Comparison of ENCODE assay signal across 8 cellular contexts in the genomic region with DNA sequence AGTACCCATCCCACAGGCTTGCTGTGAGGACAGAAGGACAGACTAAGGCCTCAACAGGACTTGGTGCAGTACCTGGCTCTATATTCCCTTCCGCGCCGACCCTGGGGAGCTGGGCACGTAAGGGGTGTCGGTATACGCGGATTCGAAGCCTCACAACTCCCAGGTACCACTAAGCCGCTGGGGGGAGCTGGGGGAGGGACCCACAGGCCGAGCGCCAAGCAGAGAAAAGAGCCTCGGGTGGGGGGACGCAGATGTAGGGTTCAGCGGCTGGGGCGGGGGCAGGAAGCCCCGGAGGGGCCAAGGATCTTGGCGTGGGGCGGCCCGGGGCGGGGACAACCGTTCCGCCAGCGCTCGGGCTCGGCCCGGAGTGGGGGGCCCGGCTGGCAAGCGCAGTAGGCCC.
A peak's percentile ranks its signal among the peaks of the same experiment; 100 is the strongest.
DNase-seq lines count a peak whose midpoint lies in the region; ATAC-seq and TF ChIP-seq lines count a peak whose summit lies in the region.

No MANE protein-coding gene starts in this region.

- no peak for TF ChIP-seq POLR2A in heart left ventricle (IDR thresholded peaks at IDR 0.05)

- CTCF ChIA-PET in PC-9 (lab: Charles Lee): interaction anchor here (0.7 kb wide), 1 partner anchor 19 kb away, joined by 7 read pairs; no protein-coding TSS in a partner anchor
- CTCF ChIA-PET in activated naive CD4-positive, alpha-beta T cell treated with anti-CD3 and anti-CD28 coated beads, Interleukin-2, amount 10 ng/mL, durations not matched to agents 7 days and 5 days (lab: Charles Lee): interaction anchor here (1.0 to 2.4 kb wide), 10 partner anchors 10 to 362 kb away, joined by 3 to 16 read pairs (median 4); partner anchors contain the start of genes ZNF777 and ZNF783

- H3K4me1 ChIP-seq in PC-9 (replicated peaks; ENCODE audit: insufficient read depth): peaks cover 21% of the 10 kb centered on the region
- peaks cover 0 to 30% (median 21%) of the 10 kb centered on the region in 12 donors for H3K4me1 ChIP-seq in heart left ventricle

- peak overlapping the region; percentile 99 for H2AFZ ChIP-seq in PC-9

- H3F3A ChIP-seq in PC-9 (ENCODE audit: insufficient read depth, low read depth): peaks cover 3% of the 10 kb centered on the region; the same call in 1 of the 2 replicates

- 0 to 3% (median 1%) methylated on average over 5 to 28 of the region's 28 CpGs for WGBS in heart left ventricle, 4 donors

- H3K4me2 ChIP-seq in PC-9: peak overlapping the region; percentile 94

- ATAC-seq in HG02642 (IDR thresholded peaks at IDR 0.05; ENCODE audit: poor library complexity, unreplicated experiment): peak; percentile 27
- ATAC-seq in heart left ventricle: peak in 3 of 4 donors; percentile 3 to 19 (median 4)
- no peak for ATAC-seq in HG02970 (IDR thresholded peaks at IDR 0.05; ENCODE audit: low FRiP score, unreplicated experiment)

- peaks cover 28% of the 10 kb centered on the region for H3K79me2 ChIP-seq in PC-9 (ENCODE audit: low read depth)

- peaks cover 34% of the 10 kb centered on the region for H3K27me3 Mint-ChIP-seq in activated naive CD4-positive, alpha-beta T cell treated with anti-CD3 and anti-CD28 coated beads, Interleukin-2, amount 10 ng/mL, durations not matched to agents 7 days and 5 days

- no peaks in the 10 kb centered on the region for H3K9me3 Mint-ChIP-seq in activated naive CD4-positive, alpha-beta T cell treated with anti-CD3 and anti-CD28 coated beads, Interleukin-2, amount 10 ng/mL, durations not matched to agents 7 days and 5 days

- H3K27me3 ChIP-seq in PC-9 (ENCODE audit: insufficient read depth, low read depth): 0 out of 2 replicates have a peak, but pooled peaks cover 4% of the 10 kb centered on the region
- no peaks in the 10 kb centered on the region for H3K27me3 ChIP-seq in heart left ventricle

- H3K9me3 ChIP-seq in PC-9 (ENCODE audit: insufficient read depth, low read depth) (no peaks in the 10 kb centered on the region), heart left ventricle (no peaks in the 10 kb centered on the region)

- peak overlapping the region; percentile 91 for H3K27ac Mint-ChIP-seq in activated naive CD4-positive, alpha-beta T cell treated with anti-CD3 and anti-CD28 coated beads, Interleukin-2, amount 10 ng/mL, durations not matched to agents 7 days and 5 days

- H3K4me3 Mint-ChIP-seq in activated naive CD4-positive, alpha-beta T cell treated with anti-CD3 and anti-CD28 coated beads, Interleukin-2, amount 10 ng/mL, durations not matched to agents 7 days and 5 days: peak overlapping the region; percentile 97

- H3K9me2 ChIP-seq in PC-9 (ENCODE audit: insufficient read depth): no peaks in the 10 kb centered on the region

- in situ Hi-C loops in GM13976 (cut with MboI; ENCODE audit: low sequenced_read_pairs, unreplicated experiment): no loop called here

- no peak for TF ChIP-seq CTCF in GM13976 (IDR thresholded peaks at IDR 0.05; ENCODE audit: borderline replicate concordance, control extremely low read depth, extremely low read depth, insufficient read depth, missing control alignments)
- TF ChIP-seq CTCF in PC-9 (conservative IDR thresholded peaks at IDR 0.05): no peak
- no peak for TF ChIP-seq CTCF in heart left ventricle (IDR thresholded peaks at IDR 0.05)

- POLR2A ChIA-PET in PC-9 (lab: Charles Lee; ENCODE audit: unreplicated experiment): interaction anchor here (0.9 kb wide), 1 partner anchor 239 kb away, joined by 7 read pairs; no protein-coding TSS in a partner anchor

- H3K4me3 ChIP-seq in PC-9 (peak overlapping the region; percentile 89), heart left ventricle (peak overlapping the region; percentile 79 to 100 (median 97))

- BruUV-seq in PC-9 (replicated peaks; lab: Mats Ljungman, UMichigan): no TSS peak

- H3K36me3 Mint-ChIP-seq in activated naive CD4-positive, alpha-beta T cell treated with anti-CD3 and anti-CD28 coated beads, Interleukin-2, amount 10 ng/mL, durations not matched to agents 7 days and 5 days: peaks cover 34% of the 10 kb centered on the region

- peaks cover 42% of the 10 kb centered on the region for H3K4me1 Mint-ChIP-seq in activated naive CD4-positive, alpha-beta T cell treated with anti-CD3 and anti-CD28 coated beads, Interleukin-2, amount 10 ng/mL, durations not matched to agents 7 days and 5 days

- intact Hi-C loops in PC-9 (cut with micrococcal nuclease; ENCODE audit: unreplicated experiment): loop anchor here (1.0 to 10.0 kb wide), 6 partner anchors 91 to 639 kb away; partner anchors contain the start of genes ATP6V0E2, ZNF746 and ZNF783
- intact Hi-C loops in heart left ventricle (cut with DNase I): loop anchor here in 3 of 10 donors (5.0 to 10.0 kb wide), 4 partner anchors 91 to 359 kb away; partner anchors contain the start of genes ZNF746 (in 1 of the 3), ZNF783 (in 1 of the 3) and ZNF862 (in 1 of the 3)

- H4K20me1 ChIP-seq in PC-9 (ENCODE audit: insufficient read depth): peaks cover 29% of the 10 kb centered on the region

- DNase-seq in GM13976 (ENCODE audit: low spot score) (peak; percentile 44), PC-9 (peak in 1 of 2 experiments; percentile 33), heart left ventricle (peak in 3 of 5 donors; percentile 23 to 32 (median 28)), putamen (ENCODE audit: low spot score) (peak; percentile 16), SKM-1 treated with dmso at 0.1 percent for 144 hours (lab: John Stamatoyannopoulos, UW; ENCODE audit: unreplicated experiment) (no peak)
- DNase-seq in activated naive CD4-positive, alpha-beta T cell treated with anti-CD3 and anti-CD28 coated beads, Interleukin-2, amount 10 ng/mL, durations not matched to agents 7 days and 5 days: peak; percentile 72

- H3K36me3 ChIP-seq in PC-9 (ENCODE audit: low read depth) (peaks cover 19% of the 10 kb centered on the region), heart left ventricle (peaks cover 0 to 24% (median 22%) of the 10 kb centered on the region in 9 donors)

- no peak overlapping the region for H3K27ac ChIP-seq in PC-9
- H3K27ac ChIP-seq in heart left ventricle: peak overlapping the region; percentile 81 to 91 (median 89)
